Comparison of ENCODE assay signal across 9 cellular contexts in the genomic region with DNA sequence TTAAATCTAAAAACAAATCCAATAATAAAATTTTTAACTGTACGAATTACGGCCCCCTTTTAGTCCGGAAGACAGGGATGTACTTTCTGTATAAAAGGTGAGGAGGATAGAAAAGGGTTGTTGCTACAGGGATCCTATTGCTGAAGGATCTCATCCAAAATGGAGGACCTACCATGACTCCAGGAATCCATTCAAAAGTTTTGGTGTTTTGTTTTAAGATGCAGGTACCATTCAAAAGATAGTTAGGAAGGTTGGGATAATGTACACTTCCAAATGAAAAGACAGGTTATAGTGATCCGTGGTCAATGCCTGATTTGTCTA. TPM values are rescaled to one million over a fixed set of nuclear protein-coding genes. Genes with fewer than 3 reads are reported as not detected.
DNase-seq lines count a peak whose midpoint lies in the region; ATAC-seq and TF ChIP-seq lines count a peak whose summit lies in the region.
"Had no signal": no experiment of that assay in that cellular context is flagged by ENCODE, and none has a peak within 500 bp of the region (broad histone marks: within the 10 kb centered on the region; RNA-seq: fewer than 3 reads in every experiment).

No MANE protein-coding gene starts in this region.

- peak overlapping the region; percentile 96 for H3K27ac ChIP-seq in A673 (ENCODE audit: low read depth, low read length, poor library complexity, severe bottlenecking)
- H3K27ac ChIP-seq in mammary epithelial cell (ENCODE audit: insufficient read depth, low read depth, low read length) = peak overlapping the region; percentile 72
- peak overlapping the region; percentile 90 for H3K27ac ChIP-seq in muscle layer of colon (ENCODE audit: low read depth, low read length)
- H3K27ac ChIP-seq: KMS-11 had no signal

- peak overlapping the region; percentile 98 for H3K4me2 ChIP-seq in mammary epithelial cell (ENCODE audit: insufficient read depth, low read depth, low read length)

- H3K9me3 ChIP-seq in A673 (ENCODE audit: low read depth, low read length, poor library complexity, severe bottlenecking) (no peaks in the 10 kb centered on the region), mammary epithelial cell (replicated peaks; ENCODE audit: insufficient read depth, low read length) (no peaks in the 10 kb centered on the region), muscle layer of colon (ENCODE audit: low read length) (no peaks in the 10 kb centered on the region)

- WGBS in mammary epithelial cell (ENCODE audit: low coverage, missing lambda C conversion rate) = 86% methylated on average over 4 of the region's 4 CpGs

- no peak overlapping the region for H2AFZ ChIP-seq in mammary epithelial cell (ENCODE audit: low read depth, low read length)

- H3K27me3 ChIP-seq in A673 (replicated peaks; ENCODE audit: insufficient read depth, low read depth, low read length, poor library complexity) = no peaks in the 10 kb centered on the region
- no peaks in the 10 kb centered on the region for H3K27me3 ChIP-seq in mammary epithelial cell (ENCODE audit: insufficient read depth, low read length)
- no peaks in the 10 kb centered on the region for H3K27me3 ChIP-seq in muscle layer of colon (ENCODE audit: control insufficient read depth in 1 of 2, insufficient read depth in 2 of 2, low read length in 2 of 2)

- peaks cover 35% of the 10 kb centered on the region for H3K79me2 ChIP-seq in mammary epithelial cell (ENCODE audit: insufficient read depth, low read length)

- no peak overlapping the region for H3K9ac ChIP-seq in mammary epithelial cell (ENCODE audit: insufficient read depth, low read length)
- H3K9ac ChIP-seq in muscle layer of colon (ENCODE audit: low read length) = peak overlapping the region; percentile 69

- in situ Hi-C loops in mammary epithelial cell (cut with MboI; ENCODE audit: low sequenced_read_pairs in 2 of 2) = loop anchor here in 1 of 2 donors (25.0 kb wide), 1 partner anchor 108 kb away; no protein-coding TSS in a partner anchor

- no peak for DNase-seq in A673 (ENCODE audit: low spot score)
- no peak for DNase-seq in HFF-Myc (ENCODE audit: extremely low read depth, low read depth)
- DNase-seq in mammary epithelial cell = no peak
- DNase-seq in stimulated activated CD4-positive, alpha-beta T cell treated with anti-CD3 and anti-CD28 coated beads, Interleukin-4, amount 100 ng/mL, for 1 hour = no peak
- no peak for DNase-seq in activated gamma-delta T cell (lab: John Stamatoyannopoulos, UW)
- DNase-seq in cerebellum (ENCODE audit: low spot score) = no peak

- ATAC-seq in GM19455 (IDR thresholded peaks at IDR 0.05; ENCODE audit: unreplicated experiment) = no peak

- POLR2A ChIA-PET in A673 (lab: Charles Lee; ENCODE audit: low non-redundant PET) = no interaction called here

- H3K4me1 ChIP-seq in A673 (ENCODE audit: insufficient read depth, low read length, poor library complexity, severe bottlenecking) (peaks cover 40% of the 10 kb centered on the region), mammary epithelial cell (ENCODE audit: insufficient read depth, low read length) (peaks cover 37% of the 10 kb centered on the region), muscle layer of colon (ENCODE audit: insufficient read depth, low read length) (peaks cover 33% of the 10 kb centered on the region)

- intact Hi-C loops in A673 (cut with micrococcal nuclease; ENCODE audit: unreplicated experiment) (loop anchor here (5.0 to 10.0 kb wide), 2 partner anchors 99 to 177 kb away; no protein-coding TSS in a partner anchor), mammary epithelial cell (cut with micrococcal nuclease) (loop anchor here (5.0 to 10.0 kb wide), 3 partner anchors 52 to 321 kb away; no protein-coding TSS in a partner anchor)

- H3K36me3 ChIP-seq in A673 (ENCODE audit: insufficient read depth, low read length, poor library complexity, severe bottlenecking) (no peaks in the 10 kb centered on the region), mammary epithelial cell (ENCODE audit: insufficient read depth, low read length) (no peaks in the 10 kb centered on the region), muscle layer of colon (ENCODE audit: insufficient read depth, low read length) (no peaks in the 10 kb centered on the region)

- H4K20me1 ChIP-seq in mammary epithelial cell (ENCODE audit: insufficient read depth, low read length) = no peaks in the 10 kb centered on the region

- TF ChIP-seq CTCF in A673 (conservative IDR thresholded peaks at IDR 0.05; ENCODE audit: low read depth, low read length) = no peak
- TF ChIP-seq CTCF in HFF-Myc (IDR thresholded peaks at IDR 0.05; ENCODE audit: low read depth, low read length, missing control alignments) = no peak
- TF ChIP-seq CTCF in mammary epithelial cell (conservative IDR thresholded peaks at IDR 0.05 in 1 of 2, IDR thresholded peaks at IDR 0.05 in 1 of 2; ENCODE audit: extremely low read depth in 1 of 2, insufficient read depth in 1 of 2, low read depth in 1 of 2, low read length in 2 of 2) = no peak

- BruUV-seq in A673 (replicated peaks; lab: Mats Ljungman, UMichigan) (TSS peak; percentile 89), mammary epithelial cell (replicated peaks; lab: Mats Ljungman, UMichigan) (TSS peak; percentile 67)

- dilution Hi-C loops in mammary epithelial cell (cut with HindIII; ENCODE audit: low sequenced_read_pairs) = no loop called here

- CTCF ChIA-PET in A673 (lab: Charles Lee) (no interaction called here), mammary epithelial cell (lab: Charles Lee; ENCODE audit: low non-redundant PET) (no interaction called here)

- peak overlapping the region; percentile 85 for H3K4me3 ChIP-seq in A673 (ENCODE audit: low read depth, low read length, poor library complexity, severe bottlenecking)
- H3K4me3 ChIP-seq in HFF-Myc (replicated peaks; ENCODE audit: low read depth, low read length) = peak overlapping the region; percentile 94
- H3K4me3 ChIP-seq in mammary epithelial cell (replicated peaks in 1 of 3; ENCODE audit: insufficient read depth in 1 of 3, low read depth in 2 of 3, low read length in 3 of 3) = peak overlapping the region in 2 of 3 experiments; percentile 72 to 74
- H3K4me3 ChIP-seq in muscle layer of colon (ENCODE audit: low read depth in 1 of 2, low read length in 2 of 2) = peak overlapping the region in 1 of 2 donors; percentile 70

RNA-seq across cellular contexts. Expression of a gene that starts 1.3 kb away (rescaled TPM):
- 171 and 186 TPM in 2 replicates for total RNA-seq in A673 (2021)
- total RNA-seq in mammary epithelial cell = 100 to 1,000 TPM; 109 to 117 TPM
- 37.1 TPM for polyA plus RNA-seq in mammary epithelial cell
- 48.6 TPM for polyA minus RNA-seq in mammary epithelial cell
- total RNA-seq in cerebellum = 78.0 TPM
